ENCODE assay signal across 8 cellular contexts in the genomic region with DNA sequence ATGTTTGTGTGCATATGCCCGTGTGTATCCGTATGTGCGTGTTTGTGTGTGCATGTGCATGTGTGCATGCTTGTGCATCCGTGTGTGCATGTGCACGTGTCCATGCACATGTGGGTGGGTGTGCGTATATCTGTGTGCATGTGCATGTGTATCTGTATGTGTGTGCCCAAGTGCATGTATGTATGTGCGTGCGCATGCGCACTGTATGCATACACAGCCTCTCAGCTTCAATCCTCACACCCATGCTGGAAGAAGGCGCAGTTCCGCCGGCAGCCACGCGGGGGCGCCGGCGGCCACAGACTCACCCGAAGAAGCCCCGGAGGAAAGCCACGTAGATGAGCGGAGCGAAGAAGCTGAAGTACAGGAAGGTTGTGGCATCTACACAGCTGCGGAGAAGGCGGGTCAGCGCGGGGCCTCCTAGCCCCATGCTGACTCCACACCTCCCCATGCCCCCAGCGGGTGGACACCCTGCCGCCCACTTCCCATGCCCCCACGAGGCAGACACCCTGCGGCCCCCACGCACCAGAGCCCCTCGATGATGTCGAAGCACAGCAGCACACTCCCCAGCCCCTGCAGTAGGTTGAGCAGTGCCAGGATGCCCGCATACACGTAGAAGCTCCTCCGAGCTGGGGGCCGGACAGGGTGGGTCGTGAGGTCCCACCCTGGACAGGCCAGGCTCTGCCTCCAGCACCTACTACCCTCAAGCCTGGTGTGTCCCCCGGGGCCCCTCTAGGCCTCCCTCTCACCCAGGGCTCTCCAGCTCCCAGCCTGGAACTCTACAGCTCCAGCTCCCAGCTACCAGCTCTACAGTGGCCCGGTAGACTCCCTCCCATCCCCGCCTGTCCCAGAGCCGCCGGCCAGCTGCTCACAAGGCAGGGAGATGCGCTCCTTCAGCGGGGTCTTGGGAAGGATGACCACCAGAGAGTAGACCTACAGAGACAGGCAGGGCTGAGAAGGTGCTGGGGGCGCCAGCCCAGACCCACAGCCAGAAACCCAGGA. TPM values are rescaled to one million over a fixed set of nuclear protein-coding genes. Genes with fewer than 3 reads are reported as not detected.
A peak's percentile ranks its signal among the peaks of the same experiment; 100 is the strongest.
DNase-seq lines count a peak whose midpoint lies in the region; ATAC-seq, FAIRE-seq and TF ChIP-seq lines count a peak whose summit lies in the region.

No MANE protein-coding gene starts in this region.

- DNase-seq in D341Med (ENCODE audit: low spot score) (peak; percentile 93), HuH-7.5 (ENCODE audit: low spot score) (peak; percentile 96), NT2/D1 (ENCODE audit: low read depth, low spot score) (peak; percentile 78), H1 (ENCODE audit: low read depth in 1 of 2, low spot score in 2 of 2) (peak; percentile 31 to 89), midbrain (lab: John Stamatoyannopoulos, UW) (peak; percentile 86)
- DNase-seq in activated CD8-positive, alpha-beta memory T cell treated with anti-CD3 and anti-CD28 coated beads, Interleukin-2, amount 10 ng/mL, durations not matched to agents 7 days and 5 days = peak; percentile 89
- peak; percentile 49 to 65 for DNase-seq in stimulated activated CD8-positive, alpha-beta memory T cell treated with anti-CD3 and anti-CD28 coated beads, Interleukin-4, amount 100 ng/mL, for 1 hour (ENCODE audit: low read depth in 2 of 2, low spot score in 1 of 2)

- peak in 2 of 3 experiments; percentile 88 to 94; a peak in 3 of 4 replicates for TF ChIP-seq CTCF in H1 (IDR thresholded peaks at IDR 0.05; ENCODE audit: control extremely low read depth in 1 of 3, insufficient read depth in 1 of 3, low read depth in 1 of 3, low read length in 3 of 3)

- peaks cover 9% of the 10 kb centered on the region for H3K4me1 Mint-ChIP-seq in activated CD8-positive, alpha-beta memory T cell treated with anti-CD3 and anti-CD28 coated beads, Interleukin-2, amount 10 ng/mL, durations not matched to agents 7 days and 5 days

- no peak for TF ChIP-seq POLR2A in H1 (IDR thresholded peaks at IDR 0.05; ENCODE audit: control extremely low read depth in 1 of 2, low read depth in 2 of 2, low read length in 2 of 2)

- H3K4me1 ChIP-seq in NT2/D1 (ENCODE audit: insufficient read depth, insufficient read length) = peaks cover 18% of the 10 kb centered on the region
- peaks cover 0 to 3% (median 2%) of the 10 kb centered on the region in 4 experiments; a peak in 1 of 7 replicates for H3K4me1 ChIP-seq in H1 (replicated peaks in 1 of 4; ENCODE audit: control insufficient read depth in 3 of 4, insufficient read depth in 4 of 4, low read length in 3 of 4)

- FAIRE-seq in H1 (lab: Jason Lieb, UNC) = peak; percentile 69

- H2BK120ac ChIP-seq in H1 (replicated peaks; ENCODE audit: low read depth, low read length) = no peak overlapping the region

- H3K4me2 ChIP-seq in H1 (ENCODE audit: insufficient read depth in 1 of 2, low read depth in 2 of 2, low read length in 2 of 2) = 0 out of 4 replicates have a peak overlapping the region, but pooled peaks of 1 of the 2 experiments have one; percentile 31

- no peak for TF ChIP-seq EP300 in H1 (IDR thresholded peaks at IDR 0.05; ENCODE audit: borderline replicate concordance in 1 of 2, low read depth in 2 of 2, low read length in 2 of 2)

- H2AFZ ChIP-seq in H1 (ENCODE audit: low read length) = no peak overlapping the region

- H4K91ac ChIP-seq in H1 (replicated peaks; ENCODE audit: insufficient read length, low read length) = no peak overlapping the region

- no peaks in the 10 kb centered on the region; a peak in 1 of 4 replicates for H3K79me2 ChIP-seq in H1 (ENCODE audit: control insufficient read depth in 1 of 2, insufficient read depth in 2 of 2, low read length in 2 of 2)

- no peaks in the 10 kb centered on the region for H3K27me3 ChIP-seq in NT2/D1 (ENCODE audit: insufficient read depth, insufficient read length)
- H3K27me3 ChIP-seq in H1 (replicated peaks in 1 of 4; ENCODE audit: control insufficient read depth in 3 of 4, extremely low read depth in 1 of 4, insufficient read depth in 3 of 4, low read length in 3 of 4) = no peaks in the 10 kb centered on the region

- H2BK20ac ChIP-seq in H1 (ENCODE audit: low read length) = no peak overlapping the region

- H3K23me2 ChIP-seq in H1 (ENCODE audit: low read depth, low read length) = no peaks in the 10 kb centered on the region; the same call in 1 of the 2 replicates

- no peak overlapping the region for H3K18ac ChIP-seq in H1 (ENCODE audit: extremely low read depth, low read length)

- TF ChIP-seq RAD21 in H1 (IDR thresholded peaks at IDR 0.05 in 1 of 2, conservative IDR thresholded peaks at IDR 0.05 in 1 of 2; ENCODE audit: low read depth in 2 of 2, low read length in 2 of 2) = peak; percentile 71 to 86

- no peak overlapping the region for H2BK15ac ChIP-seq in H1 (ENCODE audit: low read length)

- no peaks in the 10 kb centered on the region for H3K9me3 Mint-ChIP-seq in activated CD8-positive, alpha-beta memory T cell treated with anti-CD3 and anti-CD28 coated beads, Interleukin-2, amount 10 ng/mL, durations not matched to agents 7 days and 5 days (ENCODE audit: low read depth)

- peaks cover 4% of the 10 kb centered on the region for H3K36me3 Mint-ChIP-seq in activated CD8-positive, alpha-beta memory T cell treated with anti-CD3 and anti-CD28 coated beads, Interleukin-2, amount 10 ng/mL, durations not matched to agents 7 days and 5 days

- H3K27me3 Mint-ChIP-seq in activated CD8-positive, alpha-beta memory T cell treated with anti-CD3 and anti-CD28 coated beads, Interleukin-2, amount 10 ng/mL, durations not matched to agents 7 days and 5 days = no peaks in the 10 kb centered on the region

- ATAC-seq in GM21526 (IDR thresholded peaks at IDR 0.05; ENCODE audit: low FRiP score, unreplicated experiment) = peak; percentile 79
- ATAC-seq in activated CD8-positive, alpha-beta memory T cell treated with anti-CD3 and anti-CD28 coated beads, Interleukin-2, amount 10 ng/mL, durations not matched to agents 7 days and 5 days = peak; percentile 96

- no peak overlapping the region for H2AK5ac ChIP-seq in H1 (ENCODE audit: low read depth, low read length)

- no peak overlapping the region for H4K5ac ChIP-seq in H1 (ENCODE audit: insufficient read length, low read depth, low read length)

- no peak overlapping the region for H2BK5ac ChIP-seq in H1 (ENCODE audit: low read depth, low read length)

- no peak overlapping the region for H3K56ac ChIP-seq in H1 (replicated peaks; ENCODE audit: insufficient read length, low read depth, low read length)

- peak overlapping the region; percentile 4 for H3K27ac Mint-ChIP-seq in activated CD8-positive, alpha-beta memory T cell treated with anti-CD3 and anti-CD28 coated beads, Interleukin-2, amount 10 ng/mL, durations not matched to agents 7 days and 5 days

- H3K4ac ChIP-seq in H1 (replicated peaks; ENCODE audit: insufficient read length, low read depth, low read length) = no peak overlapping the region

- H3K4me3 Mint-ChIP-seq in activated CD8-positive, alpha-beta memory T cell treated with anti-CD3 and anti-CD28 coated beads, Interleukin-2, amount 10 ng/mL, durations not matched to agents 7 days and 5 days = no peak overlapping the region

- no peak overlapping the region for H3K23ac ChIP-seq in H1 (ENCODE audit: insufficient read length)

- H3K14ac ChIP-seq in H1 (ENCODE audit: insufficient read length) = no peak overlapping the region

- peak overlapping the region; percentile 76 for H4K8ac ChIP-seq in H1 (ENCODE audit: extremely low read depth, insufficient read depth, low read length)

- no peak overlapping the region for H3K27ac ChIP-seq in H1 (ENCODE audit: low read depth, low read length)

- no peaks in the 10 kb centered on the region for H3K9me3 ChIP-seq in NT2/D1 (ENCODE audit: insufficient read depth, low read length)
- H3K9me3 ChIP-seq in H1 (ENCODE audit: insufficient read depth in 2 of 2, low read depth in 1 of 2, low read length in 1 of 2) = no peaks in the 10 kb centered on the region

- no peaks in the 10 kb centered on the region; the same call in 1 of the 2 replicates for H3K79me1 ChIP-seq in H1 (ENCODE audit: low read depth, low read length)

- peaks cover 0 to 13% of the 10 kb centered on the region in 2 experiments for H4K20me1 ChIP-seq in H1 (replicated peaks in 1 of 2; ENCODE audit: control insufficient read depth in 1 of 2, insufficient read depth in 2 of 2, low read length in 2 of 2)

- POLR2A ChIA-PET in H1 (lab: Charles Lee; ENCODE audit: partially characterized antibody) = interaction anchor here (0.8 to 3.0 kb wide), 7 partner anchors 10 to 256 kb away, joined by 3 to 12 read pairs (median 4); a partner anchor contains a TSS

- CTCF ChIA-PET in activated CD8-positive, alpha-beta memory T cell treated with anti-CD3 and anti-CD28 coated beads, Interleukin-2, amount 10 ng/mL, durations not matched to agents 7 days and 5 days (lab: Charles Lee) = interaction anchor here (0.6 to 4.3 kb wide), 53 partner anchors 10 to 872 kb away, joined by 3 to 86 read pairs (median 5); a partner anchor contains a TSS
- CTCF ChIA-PET in H1 (lab: Charles Lee; ENCODE audit: partially characterized antibody) = interaction anchor here (0.6 to 3.9 kb wide), 42 partner anchors 10 to 1220 kb away, joined by 3 to 77 read pairs (median 4); a partner anchor contains a TSS

- peaks cover 87% of the 10 kb centered on the region for H3K36me3 ChIP-seq in NT2/D1 (ENCODE audit: insufficient read depth, insufficient read length, low read length)
- peaks cover 0 to 5% (median 2%) of the 10 kb centered on the region in 4 experiments; a peak in 5 of 8 replicates for H3K36me3 ChIP-seq in H1 (ENCODE audit: control insufficient read depth in 2 of 4, insufficient read depth in 4 of 4, low read length in 3 of 4)

- H2BK12ac ChIP-seq in H1 (ENCODE audit: low read depth, low read length) = no peak overlapping the region

- WGBS in H1 (ENCODE audit: extremely low coverage in 1 of 2, insufficient coverage in 1 of 2, insufficient read length in 1 of 2, insufficient replicate concordance in 2 of 2, low coverage in 1 of 2, low lambda C conversion rate in 2 of 2, missing lambda C conversion rate in 1 of 2), 2 experiments = 55% methylated on average over 43 of the region's 46 CpGs; no CpG with 5 or more reads in 1 of the 2 experiments

- no peak overlapping the region for H3K4me3 ChIP-seq in NT2/D1 (ENCODE audit: insufficient read length, low read depth)
- no peak overlapping the region for H3K4me3 ChIP-seq in H1 (ENCODE audit: extremely low read depth in 1 of 4, insufficient read depth in 2 of 4, low read depth in 3 of 4, low read length in 4 of 4)

- no peak overlapping the region for H3K9ac ChIP-seq in NT2/D1 (ENCODE audit: insufficient read length, low read depth)
- no peak overlapping the region for H3K9ac ChIP-seq in H1 (replicated peaks in 1 of 4; ENCODE audit: extremely low read depth in 1 of 4, low read depth in 3 of 4, low read length in 3 of 4)

RNA-seq across cellular contexts. Expression of a gene that starts 15.4 kb away (rescaled TPM):
- total RNA-seq in activated CD8-positive, alpha-beta memory T cell treated with anti-CD3 and anti-CD28 coated beads, Interleukin-2, amount 10 ng/mL, durations not matched to agents 7 days and 5 days = 10 to 100 TPM; 32.8 to 34.5 TPM
- 17.9 and 18.8 TPM in 2 replicates for total RNA-seq in H1 (2021; fragmentation: NEBNext Ultra II Directional; extraction: Animal tissue kit (Norgen Biotek cat#: 25700))
- 38.5 and 40.4 TPM in 2 replicates for polyA plus RNA-seq in H1 (2011; rRNA removed)
- polyA plus RNA-seq in H1 (2011; cell fraction: cytosol; rRNA removed) = 26.2 TPM
- 44.8 TPM for polyA plus RNA-seq in H1 (2011; cell fraction: nucleus; rRNA removed)
- polyA plus RNA-seq in H1 (2012, experiment 1 of 2) = 13.6 to 21.6 TPM (median 19.1 TPM) in 4 replicates
- polyA plus RNA-seq in H1 (2012, experiment 2 of 2) = 22.5 TPM
- polyA plus RNA-seq in H1 (2013, experiment 1 of 2) = 16.6 TPM
- 17.0 TPM for polyA plus RNA-seq in H1 (2013, experiment 2 of 2)
- polyA minus RNA-seq in H1 (2011; rRNA and poly(A)+ RNA removed) = 17.8 and 25.6 TPM in 2 replicates
- polyA minus RNA-seq in H1 (2011; cell fraction: cytosol; rRNA and poly(A)+ RNA removed) = 13.9 TPM
- polyA minus RNA-seq in H1 (2011; cell fraction: nucleus; rRNA and poly(A)+ RNA removed) = 13.7 TPM

RNA-seq across cellular contexts. Expression of a gene that starts 23.0 kb away (rescaled TPM):
- total RNA-seq in activated CD8-positive, alpha-beta memory T cell treated with anti-CD3 and anti-CD28 coated beads, Interleukin-2, amount 10 ng/mL, durations not matched to agents 7 days and 5 days = 100 to 1,000 TPM; 183 to 227 TPM
- 147 and 152 TPM in 2 replicates for total RNA-seq in H1 (2021; fragmentation: NEBNext Ultra II Directional; extraction: Animal tissue kit (Norgen Biotek cat#: 25700))
- 198 and 219 TPM in 2 replicates for polyA plus RNA-seq in H1 (2011; rRNA removed)
- polyA plus RNA-seq in H1 (2011; cell fraction: cytosol; rRNA removed) = 192 TPM
- polyA plus RNA-seq in H1 (2011; cell fraction: nucleus; rRNA removed) = 281 TPM
- polyA plus RNA-seq in H1 (2012, experiment 1 of 2) = 113 to 163 TPM (median 157 TPM) in 4 replicates
- polyA plus RNA-seq in H1 (2012, experiment 2 of 2) = 121 TPM
- 66.3 TPM for polyA plus RNA-seq in H1 (2013, experiment 1 of 2)
- polyA plus RNA-seq in H1 (2013, experiment 2 of 2) = 61.3 TPM
- polyA minus RNA-seq in H1 (2011; rRNA and poly(A)+ RNA removed) = 251 and 304 TPM in 2 replicates
- 156 TPM for polyA minus RNA-seq in H1 (2011; cell fraction: cytosol; rRNA and poly(A)+ RNA removed)
- polyA minus RNA-seq in H1 (2011; cell fraction: nucleus; rRNA and poly(A)+ RNA removed) = 124 TPM

RNA-seq across cellular contexts. Expression of a gene that starts 53.8 kb away (rescaled TPM):
- total RNA-seq in activated CD8-positive, alpha-beta memory T cell treated with anti-CD3 and anti-CD28 coated beads, Interleukin-2, amount 10 ng/mL, durations not matched to agents 7 days and 5 days = 1 to 10 TPM; 1.4 to 2.2 TPM
- 31.4 and 31.6 TPM in 2 replicates for total RNA-seq in H1 (2021; fragmentation: NEBNext Ultra II Directional; extraction: Animal tissue kit (Norgen Biotek cat#: 25700))
- polyA plus RNA-seq in H1 (2011; rRNA removed) = 27.6 and 32.3 TPM in 2 replicates
- polyA plus RNA-seq in H1 (2011; cell fraction: cytosol; rRNA removed) = 31.9 TPM
- polyA plus RNA-seq in H1 (2011; cell fraction: nucleus; rRNA removed) = 34.9 TPM
- 18.1 to 34.6 TPM (median 28.5 TPM) in 4 replicates for polyA plus RNA-seq in H1 (2012, experiment 1 of 2)
- polyA plus RNA-seq in H1 (2012, experiment 2 of 2) = 24.7 TPM
- 45.7 TPM for polyA plus RNA-seq in H1 (2013, experiment 1 of 2)
- 44.4 TPM for polyA plus RNA-seq in H1 (2013, experiment 2 of 2)
- polyA minus RNA-seq in H1 (2011; rRNA and poly(A)+ RNA removed) = 12.9 and 17.4 TPM in 2 replicates
- 14.2 TPM for polyA minus RNA-seq in H1 (2011; cell fraction: cytosol; rRNA and poly(A)+ RNA removed)
- polyA minus RNA-seq in H1 (2011; cell fraction: nucleus; rRNA and poly(A)+ RNA removed) = 13.5 TPM
